Comparison of ENCODE assay signal across 1 cellular context in genomic region chr15:55417678-55418077, GRCh38. TPM values are rescaled to one million over a fixed set of nuclear protein-coding genes. Genes with fewer than 3 reads are reported as not detected.
"Had no signal": no experiment of that assay in that cellular context is flagged by ENCODE, and none has a peak within 500 bp of the region (broad histone marks: within the 10 kb centered on the region; RNA-seq: fewer than 3 reads in every experiment).

No MANE protein-coding gene starts in this region.

RNA-seq across cellular contexts. Expression of gene PIERCE2, which starts 9.4 kb away (rescaled TPM):
- total RNA-seq: SJSA1 had no signal
